ENCODE assay signal across 8 cellular contexts in genomic region chr17:78117027-78117981, GRCh38. TPM values are rescaled to one million over a fixed set of nuclear protein-coding genes. Genes with fewer than 3 reads are reported as not detected.
DNase-seq lines count a peak whose midpoint lies in the region; ATAC-seq, FAIRE-seq and TF ChIP-seq lines count a peak whose summit lies in the region.

No MANE protein-coding gene starts in this region.

- H2AK5ac ChIP-seq in H1 (ENCODE audit: low read depth, low read length), result no peak overlapping the region

- H3K4me3 Mint-ChIP-seq in activated CD4-positive, alpha-beta T cell treated with anti-CD3 and anti-CD28 coated beads, Interleukin-2, amount 10 ng/mL, durations not matched to agents 24 days and 14 days, result no peak overlapping the region

- CTCF ChIA-PET in H1 (lab: Charles Lee; ENCODE audit: partially characterized antibody), result interaction anchor here (0.7 to 11.4 kb wide), 6 partner anchors 16 to 41 kb away, joined by 3 to 122 read pairs (median 6); no protein-coding TSS in a partner anchor

- no peak for ATAC-seq in GM18873 (IDR thresholded peaks at IDR 0.05; ENCODE audit: low FRiP score, unreplicated experiment)
- no peak for ATAC-seq in HG02588 (IDR thresholded peaks at IDR 0.05; ENCODE audit: unreplicated experiment)
- ATAC-seq in HG02571 (IDR thresholded peaks at IDR 0.05; ENCODE audit: unreplicated experiment), result no peak

- no peak for TF ChIP-seq POLR2A in H1 (IDR thresholded peaks at IDR 0.05; ENCODE audit: control extremely low read depth in 1 of 2, low read depth in 2 of 2, low read length in 2 of 2)
- TF ChIP-seq POLR2A in prostate gland (IDR thresholded peaks at IDR 0.05), result no peak

- no peak overlapping the region for H2BK120ac ChIP-seq in H1 (replicated peaks; ENCODE audit: low read depth, low read length)

- H2BK15ac ChIP-seq in H1 (ENCODE audit: low read length), result no peak overlapping the region

- H3K79me1 ChIP-seq in H1 (ENCODE audit: low read depth, low read length), result no peaks in the 10 kb centered on the region

- TF ChIP-seq EP300 in H1 (IDR thresholded peaks at IDR 0.05; ENCODE audit: borderline replicate concordance in 1 of 2, low read depth in 2 of 2, low read length in 2 of 2), result no peak

- DNase-seq in activated CD4-positive, alpha-beta T cell treated with anti-CD3 and anti-CD28 coated beads, Interleukin-2, amount 10 ng/mL, durations not matched to agents 24 days and 14 days, result peak; percentile 67
- DNase-seq in activated CD4-positive, alpha-beta T cell treated with anti-CD3 and anti-CD28 coated beads for 1 hour, result no peak
- DNase-seq in NCI-H526 treated with DMSO at 0.1 percent for 48 hours (lab: John Stamatoyannopoulos, UW) (peak; percentile 51), H1 (ENCODE audit: low read depth in 1 of 2, low spot score in 2 of 2) (peak in 1 of 2 experiments; percentile 85), prostate gland (ENCODE audit: low spot score) (no peak)

- FAIRE-seq in H1 (lab: Jason Lieb, UNC), result no peak

- no peak overlapping the region for H3K4me3 ChIP-seq in H1 (ENCODE audit: extremely low read depth in 1 of 4, insufficient read depth in 2 of 4, low read depth in 3 of 4, low read length in 4 of 4)
- no peak overlapping the region for H3K4me3 ChIP-seq in prostate gland

- no peak overlapping the region for H3K27ac Mint-ChIP-seq in activated CD4-positive, alpha-beta T cell treated with anti-CD3 and anti-CD28 coated beads, Interleukin-2, amount 10 ng/mL, durations not matched to agents 24 days and 14 days

- no peak overlapping the region for H3K23ac ChIP-seq in H1 (ENCODE audit: insufficient read length)

- H3K23me2 ChIP-seq in H1 (ENCODE audit: low read depth, low read length), result no peaks in the 10 kb centered on the region

- no peak overlapping the region for H2BK20ac ChIP-seq in H1 (ENCODE audit: low read length)

- H3K4me1 ChIP-seq in H1 (replicated peaks in 1 of 4; ENCODE audit: control insufficient read depth in 3 of 4, insufficient read depth in 4 of 4, low read length in 3 of 4) (no peaks in the 10 kb centered on the region; a peak in 1 of 7 replicates), prostate gland (replicated peaks) (peaks cover 25% of the 10 kb centered on the region)

- TF ChIP-seq RAD21 in H1 (IDR thresholded peaks at IDR 0.05 in 1 of 2, conservative IDR thresholded peaks at IDR 0.05 in 1 of 2; ENCODE audit: low read depth in 2 of 2, low read length in 2 of 2), result peak; percentile 52 to 70

- H3K4ac ChIP-seq in H1 (replicated peaks; ENCODE audit: insufficient read length, low read depth, low read length), result no peak overlapping the region

- H3K9me3 ChIP-seq in H1 (ENCODE audit: insufficient read depth in 2 of 2, low read depth in 1 of 2, low read length in 1 of 2) (no peaks in the 10 kb centered on the region), prostate gland (no peaks in the 10 kb centered on the region)

- H3K56ac ChIP-seq in H1 (replicated peaks; ENCODE audit: insufficient read length, low read depth, low read length), result no peak overlapping the region

- H4K8ac ChIP-seq in H1 (ENCODE audit: extremely low read depth, insufficient read depth, low read length), result peak overlapping the region; percentile 81

- no peak overlapping the region for H3K9ac ChIP-seq in H1 (replicated peaks in 1 of 4; ENCODE audit: extremely low read depth in 1 of 4, low read depth in 3 of 4, low read length in 3 of 4)

- no peak overlapping the region for H4K91ac ChIP-seq in H1 (replicated peaks; ENCODE audit: insufficient read length, low read length)

- H3K36me3 Mint-ChIP-seq in activated CD4-positive, alpha-beta T cell treated with anti-CD3 and anti-CD28 coated beads, Interleukin-2, amount 10 ng/mL, durations not matched to agents 24 days and 14 days (ENCODE audit: low read depth), result peaks cover 57% of the 10 kb centered on the region

- POLR2A ChIA-PET in H1 (lab: Charles Lee; ENCODE audit: partially characterized antibody), result interaction anchor here (1.1 to 1.6 kb wide), 4 partner anchors 11 to 20 kb away, joined by 3 to 4 read pairs (median 4); partner anchors contain the start of gene TMC6

- no peaks in the 10 kb centered on the region for H3K79me2 ChIP-seq in H1 (ENCODE audit: control insufficient read depth in 1 of 2, insufficient read depth in 2 of 2, low read length in 2 of 2)

- no peaks in the 10 kb centered on the region for H3K27me3 Mint-ChIP-seq in activated CD4-positive, alpha-beta T cell treated with anti-CD3 and anti-CD28 coated beads, Interleukin-2, amount 10 ng/mL, durations not matched to agents 24 days and 14 days

- intact Hi-C loops in activated CD4-positive, alpha-beta T cell treated with anti-CD3 and anti-CD28 coated beads, Interleukin-2, amount 10 ng/mL, durations not matched to agents 24 days and 14 days (cut with micrococcal nuclease), result no loop called here
- intact Hi-C loops in prostate gland (cut with DNase I), result no loop called here

- H3K36me3 ChIP-seq in H1 (ENCODE audit: control insufficient read depth in 2 of 4, insufficient read depth in 4 of 4, low read length in 3 of 4), result peaks cover 0 to 8% (median 2%) of the 10 kb centered on the region in 4 experiments; a peak in 3 of 8 replicates
- H3K36me3 ChIP-seq in prostate gland, result no peaks in the 10 kb centered on the region

- peaks cover 42% of the 10 kb centered on the region for H3K4me1 Mint-ChIP-seq in activated CD4-positive, alpha-beta T cell treated with anti-CD3 and anti-CD28 coated beads, Interleukin-2, amount 10 ng/mL, durations not matched to agents 24 days and 14 days

- no peak overlapping the region for H2BK12ac ChIP-seq in H1 (ENCODE audit: low read depth, low read length)

- WGBS in H1 (ENCODE audit: extremely low coverage in 1 of 2, insufficient coverage in 1 of 2, insufficient read length in 1 of 2, insufficient replicate concordance in 2 of 2, low coverage in 1 of 2, low lambda C conversion rate in 2 of 2, missing lambda C conversion rate in 1 of 2), 2 experiments, result 91% methylated on average over 37 of the region's 41 CpGs; no CpG with 5 or more reads in 1 of the 2 experiments
- 29% methylated on average over 29 of the region's 41 CpGs for WGBS in prostate gland

- H4K5ac ChIP-seq in H1 (ENCODE audit: insufficient read length, low read depth, low read length), result no peak overlapping the region

- TF ChIP-seq CTCF in H1 (IDR thresholded peaks at IDR 0.05; ENCODE audit: control extremely low read depth in 1 of 3, insufficient read depth in 1 of 3, low read depth in 1 of 3, low read length in 3 of 3), result peak; percentile 68 to 84 (median 75)
- peak in 3 of 4 experiments; percentile 47 to 71 (median 58) for TF ChIP-seq CTCF in prostate gland (IDR thresholded peaks at IDR 0.05)

- H3K27me3 ChIP-seq in H1 (replicated peaks in 1 of 4; ENCODE audit: control insufficient read depth in 3 of 4, extremely low read depth in 1 of 4, insufficient read depth in 3 of 4, low read length in 3 of 4) (no peaks in the 10 kb centered on the region), prostate gland (replicated peaks; ENCODE audit: insufficient read depth) (no peaks in the 10 kb centered on the region)

- no peak overlapping the region for H3K14ac ChIP-seq in H1 (ENCODE audit: insufficient read length)

- no peak overlapping the region for H3K4me2 ChIP-seq in H1 (ENCODE audit: insufficient read depth in 1 of 2, low read depth in 2 of 2, low read length in 2 of 2)

- no peak overlapping the region for H3K27ac ChIP-seq in H1 (ENCODE audit: low read depth, low read length)
- H3K27ac ChIP-seq in prostate gland, result peak overlapping the region in 1 of 2 donors; percentile 45

- no peaks in the 10 kb centered on the region for H3K9me3 Mint-ChIP-seq in activated CD4-positive, alpha-beta T cell treated with anti-CD3 and anti-CD28 coated beads, Interleukin-2, amount 10 ng/mL, durations not matched to agents 24 days and 14 days

- no peak overlapping the region for H2AFZ ChIP-seq in H1 (ENCODE audit: low read length)

- H3K18ac ChIP-seq in H1 (ENCODE audit: extremely low read depth, low read length), result no peak overlapping the region

- H4K20me1 ChIP-seq in H1 (replicated peaks in 1 of 2; ENCODE audit: control insufficient read depth in 1 of 2, insufficient read depth in 2 of 2, low read length in 2 of 2), result peaks cover 4 to 8% of the 10 kb centered on the region in 2 experiments

- no peak overlapping the region for H2BK5ac ChIP-seq in H1 (ENCODE audit: low read depth, low read length)

RNA-seq across cellular contexts. Expression of gene TMC6, which starts 11.3 kb away (rescaled TPM):
- total RNA-seq in activated CD4-positive, alpha-beta T cell treated with anti-CD3 and anti-CD28 coated beads, Interleukin-2, amount 10 ng/mL, durations not matched to agents 24 days and 14 days, result 250 and 251 TPM in 2 replicates
- total RNA-seq in H1 (2021; fragmentation: NEBNext Ultra II Directional; extraction: Animal tissue kit (Norgen Biotek cat#: 25700)), result 73.1 and 77.6 TPM in 2 replicates
- polyA plus RNA-seq in H1 (2011; rRNA removed), result 39.4 and 60.4 TPM in 2 replicates
- 44.5 TPM for polyA plus RNA-seq in H1 (2011; cell fraction: cytosol; rRNA removed)
- polyA plus RNA-seq in H1 (2011; cell fraction: nucleus; rRNA removed), result 199 TPM
- polyA plus RNA-seq in H1 (2012, experiment 1 of 2), result 27.4 to 67.3 TPM (median 60.1 TPM) in 4 replicates
- 36.6 TPM for polyA plus RNA-seq in H1 (2012, experiment 2 of 2)
- 74.5 TPM for polyA plus RNA-seq in H1 (2013, experiment 1 of 2)
- 73.3 TPM for polyA plus RNA-seq in H1 (2013, experiment 2 of 2)
- polyA minus RNA-seq in H1 (2011; rRNA and poly(A)+ RNA removed), result 17.7 and 21.2 TPM in 2 replicates
- polyA minus RNA-seq in H1 (2011; cell fraction: cytosol; rRNA and poly(A)+ RNA removed), result 35.7 TPM
- polyA minus RNA-seq in H1 (2011; cell fraction: nucleus; rRNA and poly(A)+ RNA removed), result 49.9 TPM
- 10 to 100 TPM; 36.1 to 65.2 TPM for total RNA-seq in prostate gland

RNA-seq across cellular contexts. Expression of gene TMC8, which starts 13.3 kb away (rescaled TPM):
- total RNA-seq in activated CD4-positive, alpha-beta T cell treated with anti-CD3 and anti-CD28 coated beads, Interleukin-2, amount 10 ng/mL, durations not matched to agents 24 days and 14 days, result 231 and 234 TPM in 2 replicates
- 2.0 and 2.8 TPM in 2 replicates for total RNA-seq in H1 (2021; fragmentation: NEBNext Ultra II Directional; extraction: Animal tissue kit (Norgen Biotek cat#: 25700))
- 1.00 and 3.0 TPM in 2 replicates for polyA plus RNA-seq in H1 (2011; rRNA removed)
- polyA plus RNA-seq in H1 (2011; cell fraction: cytosol; rRNA removed), result 0.83 TPM
- polyA plus RNA-seq in H1 (2011; cell fraction: nucleus; rRNA removed), result 5.4 TPM
- polyA plus RNA-seq in H1 (2012, experiment 1 of 2), result 1.2 to 3.1 TPM (median 1.6 TPM) in 4 replicates
- 0.49 TPM for polyA plus RNA-seq in H1 (2012, experiment 2 of 2)
- polyA plus RNA-seq in H1 (2013, experiment 1 of 2), result 2.3 TPM
- polyA plus RNA-seq in H1 (2013, experiment 2 of 2), result 2.6 TPM
- 0.83 and 2.0 TPM in 2 replicates for polyA minus RNA-seq in H1 (2011; rRNA and poly(A)+ RNA removed)
- not detected for polyA minus RNA-seq in H1 (2011; cell fraction: cytosol; rRNA and poly(A)+ RNA removed)
- 2.7 TPM for polyA minus RNA-seq in H1 (2011; cell fraction: nucleus; rRNA and poly(A)+ RNA removed)
- 1 to 10 TPM; 1.2 to 3.3 TPM for total RNA-seq in prostate gland

RNA-seq across cellular contexts. Expression of gene C17orf99, which starts 28.9 kb away (rescaled TPM):
- total RNA-seq in activated CD4-positive, alpha-beta T cell treated with anti-CD3 and anti-CD28 coated beads, Interleukin-2, amount 10 ng/mL, durations not matched to agents 24 days and 14 days, result not detected in 2 replicates
- not detected in 2 replicates for total RNA-seq in H1 (2021; fragmentation: NEBNext Ultra II Directional; extraction: Animal tissue kit (Norgen Biotek cat#: 25700))
- not detected in 2 replicates for polyA plus RNA-seq in H1 (2011; rRNA removed)
- not detected for polyA plus RNA-seq in H1 (2011; cell fraction: cytosol; rRNA removed)
- not detected for polyA plus RNA-seq in H1 (2011; cell fraction: nucleus; rRNA removed)
- not detected in 4 replicates for polyA plus RNA-seq in H1 (2012, experiment 1 of 2)
- not detected for polyA plus RNA-seq in H1 (2012, experiment 2 of 2)
- polyA plus RNA-seq in H1 (2013, experiment 1 of 2), result not detected
- polyA plus RNA-seq in H1 (2013, experiment 2 of 2), result not detected
- polyA minus RNA-seq in H1 (2011; rRNA and poly(A)+ RNA removed), result not detected in 2 replicates
- polyA minus RNA-seq in H1 (2011; cell fraction: cytosol; rRNA and poly(A)+ RNA removed), result not detected
- polyA minus RNA-seq in H1 (2011; cell fraction: nucleus; rRNA and poly(A)+ RNA removed), result not detected
- total RNA-seq in prostate gland, result not detected

RNA-seq across cellular contexts. Expression of gene SYNGR2, which starts 51.1 kb away (rescaled TPM):
- total RNA-seq in activated CD4-positive, alpha-beta T cell treated with anti-CD3 and anti-CD28 coated beads, Interleukin-2, amount 10 ng/mL, durations not matched to agents 24 days and 14 days, result 123 and 125 TPM in 2 replicates
- total RNA-seq in H1 (2021; fragmentation: NEBNext Ultra II Directional; extraction: Animal tissue kit (Norgen Biotek cat#: 25700)), result 48.4 and 50.0 TPM in 2 replicates
- 139 and 209 TPM in 2 replicates for polyA plus RNA-seq in H1 (2011; rRNA removed)
- polyA plus RNA-seq in H1 (2011; cell fraction: cytosol; rRNA removed), result 92.9 TPM
- 102 TPM for polyA plus RNA-seq in H1 (2011; cell fraction: nucleus; rRNA removed)
- 32.5 to 57.4 TPM (median 51.2 TPM) in 4 replicates for polyA plus RNA-seq in H1 (2012, experiment 1 of 2)
- 37.5 TPM for polyA plus RNA-seq in H1 (2012, experiment 2 of 2)
- 42.0 TPM for polyA plus RNA-seq in H1 (2013, experiment 1 of 2)
- 51.5 TPM for polyA plus RNA-seq in H1 (2013, experiment 2 of 2)
- polyA minus RNA-seq in H1 (2011; rRNA and poly(A)+ RNA removed), result 53.5 and 79.1 TPM in 2 replicates
- polyA minus RNA-seq in H1 (2011; cell fraction: cytosol; rRNA and poly(A)+ RNA removed), result 28.6 TPM
- 27.7 TPM for polyA minus RNA-seq in H1 (2011; cell fraction: nucleus; rRNA and poly(A)+ RNA removed)
- 100 to 1,000 TPM; 133 to 284 TPM for total RNA-seq in prostate gland

Comparison
In these comparisons a context has a peak if more than half of its experiments do, and no peak if none do; other contexts are left out.
1. DNase-seq: peak in activated CD4-positive, alpha-beta T cell treated with anti-CD3 and anti-CD28 coated beads, Interleukin-2, amount 10 ng/mL, durations not matched to agents 24 days and 14 days (single experiment) and NCI-H526 treated with DMSO at 0.1 percent for 48 hours (single experiment); none in activated CD4-positive, alpha-beta T cell treated with anti-CD3 and anti-CD28 coated beads for 1 hour (single experiment) and prostate gland (single experiment).
2. RNA of gene TMC8, which starts 13.3 kb away (total RNA-seq): 231 to 234 TPM in activated CD4-positive, alpha-beta T cell treated with anti-CD3 and anti-CD28 coated beads, Interleukin-2, amount 10 ng/mL, durations not matched to agents 24 days and 14 days; 1.2 to 3.3 TPM in prostate gland and 2.0 to 2.8 TPM in H1; every median in the first group is over 10 times any median in the second.